ENCODE assay signal across 1 cellular context in genomic region chr5:124738751-124739559, GRCh38.
TF ChIP-seq lines count a peak whose summit lies in the region.

No MANE protein-coding gene starts in this region.

TF ChIP-seq in HEK293, 187 proteins besides CTCF, POLR2A, EP300 and RAD21 (continued from another document and continues in another):
- TF ChIP-seq ZNF561 (tag by site-specific recombination; IDR thresholded peaks at IDR 0.05; ENCODE audit: borderline replicate concordance) = no peak
- no peak for TF ChIP-seq ATF2 (tag by site-specific recombination; IDR thresholded peaks at IDR 0.05; ENCODE audit: low read depth)
- TF ChIP-seq ZNF488 (tag by site-specific recombination; IDR thresholded peaks at IDR 0.05) = no peak; the same call in 1 of the 2 replicates
- TF ChIP-seq ZNF621 (tag by site-specific recombination; IDR thresholded peaks at IDR 0.05) = no peak
- no peak for TF ChIP-seq ZNF555 (tag by site-specific recombination; conservative IDR thresholded peaks at IDR 0.05)
- no peak for TF ChIP-seq ZNF221 (tag by site-specific recombination; IDR thresholded peaks at IDR 0.05; ENCODE audit: borderline replicate concordance)
- TF ChIP-seq ZNF777 (tag by site-specific recombination; IDR thresholded peaks at IDR 0.05; ENCODE audit: borderline replicate concordance) = no peak
- TF ChIP-seq ZNF146 (tag by site-specific recombination; IDR thresholded peaks at IDR 0.05) = no peak
- no peak for TF ChIP-seq MZF1 (tag by site-specific recombination; IDR thresholded peaks at IDR 0.05; ENCODE audit: borderline replicate concordance)
- peak; percentile 37 for TF ChIP-seq PRDM4 (tag by site-specific recombination; IDR thresholded peaks at IDR 0.05)
- no peak for TF ChIP-seq ZNF140 (tag by site-specific recombination; IDR thresholded peaks at IDR 0.05)
- no peak for TF ChIP-seq ZNF416 (tag by site-specific recombination; IDR thresholded peaks at IDR 0.05)
- no peak for TF ChIP-seq ZNF174 (tag by site-specific recombination; IDR thresholded peaks at IDR 0.05)
- TF ChIP-seq ZNF133 (tag by site-specific recombination; IDR thresholded peaks at IDR 0.05) = no peak
- no peak for TF ChIP-seq ZNF707 (tag by site-specific recombination; IDR thresholded peaks at IDR 0.05)
- TF ChIP-seq ZNF549 (tag by site-specific recombination; IDR thresholded peaks at IDR 0.05) = no peak
- 0 out of 2 replicates have a peak, but pooled peaks have one; percentile 22 for TF ChIP-seq ZBTB8A (tag by site-specific recombination; IDR thresholded peaks at IDR 0.05)
- no peak for TF ChIP-seq ZNF324 (tag by site-specific recombination; IDR thresholded peaks at IDR 0.05)
- TF ChIP-seq ZNF747 (tag by site-specific recombination; IDR thresholded peaks at IDR 0.05) = no peak
- TF ChIP-seq SALL2 (tag by site-specific recombination; IDR thresholded peaks at IDR 0.05; ENCODE audit: borderline replicate concordance) = no peak
- TF ChIP-seq ZBTB48 (tag by site-specific recombination; IDR thresholded peaks at IDR 0.05) = 0 out of 2 replicates have a peak, but pooled peaks have one; percentile 29
- no peak for TF ChIP-seq EGR2 (tag by site-specific recombination; IDR thresholded peaks at IDR 0.05; ENCODE audit: low read depth)
- TF ChIP-seq REPIN1 (tag by site-specific recombination; IDR thresholded peaks at IDR 0.05; ENCODE audit: low read depth) = no peak
- no peak for TF ChIP-seq ZNF239 (tag by site-specific recombination; IDR thresholded peaks at IDR 0.05)
- TF ChIP-seq ZNF501 (tag by site-specific recombination; IDR thresholded peaks at IDR 0.05) = peak; percentile 27; the same call in 1 of the 2 replicates
- TF ChIP-seq BCL11A (tag by site-specific recombination; IDR thresholded peaks at IDR 0.05; ENCODE audit: low read depth) = no peak
- no peak for TF ChIP-seq ZNF785 (tag by site-specific recombination; IDR thresholded peaks at IDR 0.05)
- no peak for TF ChIP-seq ZNF645 (tag by site-specific recombination; IDR thresholded peaks at IDR 0.05)
- no peak for TF ChIP-seq ZNF48 (tag by site-specific recombination; IDR thresholded peaks at IDR 0.05)
- no peak for TF ChIP-seq REST (tag by site-specific recombination; IDR thresholded peaks at IDR 0.05)
- TF ChIP-seq ZNF692 (tag by site-specific recombination; IDR thresholded peaks at IDR 0.05) = no peak
- TF ChIP-seq HIC1 (tag by site-specific recombination; IDR thresholded peaks at IDR 0.05) = no peak; the same call in 1 of the 2 replicates
- TF ChIP-seq ZBTB17 (tag by site-specific recombination; IDR thresholded peaks at IDR 0.05) = peak; percentile 69
- no peak for TF ChIP-seq ZNF223 (tag by site-specific recombination; IDR thresholded peaks at IDR 0.05)
- TF ChIP-seq MEIS1 (CRISPR knock-in tag; IDR thresholded peaks at IDR 0.05; ENCODE audit: borderline replicate concordance) = no peak
- TF ChIP-seq KLF17 (tag by site-specific recombination; IDR thresholded peaks at IDR 0.05) = no peak
- TF ChIP-seq KLF7 (tag by site-specific recombination; IDR thresholded peaks at IDR 0.05; ENCODE audit: borderline replicate concordance) = no peak
- TF ChIP-seq ZNF830 (tag by site-specific recombination; IDR thresholded peaks at IDR 0.05; ENCODE audit: low read depth) = no peak
- TF ChIP-seq ZNF202 (tag by site-specific recombination; IDR thresholded peaks at IDR 0.05; ENCODE audit: borderline replicate concordance) = no peak
- no peak for TF ChIP-seq ZNF132 (tag by site-specific recombination; IDR thresholded peaks at IDR 0.05; ENCODE audit: borderline replicate concordance)
- no peak for TF ChIP-seq ZBTB6 (tag by site-specific recombination; IDR thresholded peaks at IDR 0.05)
- TF ChIP-seq KLF16 (tag by site-specific recombination; IDR thresholded peaks at IDR 0.05) = no peak
- no peak for TF ChIP-seq TRIM28 (IDR thresholded peaks at IDR 0.05; ENCODE audit: borderline replicate concordance, low read length)
- no peak for TF ChIP-seq ZNF37A (tag by site-specific recombination; IDR thresholded peaks at IDR 0.05)
- TF ChIP-seq ZNF521 (tag by site-specific recombination; IDR thresholded peaks at IDR 0.05) = no peak
- no peak for TF ChIP-seq ZNF571 (tag by site-specific recombination; IDR thresholded peaks at IDR 0.05)
- TF ChIP-seq ZNF292 (tag by site-specific recombination; IDR thresholded peaks at IDR 0.05; ENCODE audit: borderline replicate concordance, low read depth) = no peak
- no peak for TF ChIP-seq ZNF184 (tag by site-specific recombination; IDR thresholded peaks at IDR 0.05)
- TF ChIP-seq ZNF148 (tag by site-specific recombination; IDR thresholded peaks at IDR 0.05; ENCODE audit: borderline replicate concordance) = no peak
- peak; percentile 72 for TF ChIP-seq ZNF843 (tag by site-specific recombination; IDR thresholded peaks at IDR 0.05)
- TF ChIP-seq ZNF114 (tag by site-specific recombination; IDR thresholded peaks at IDR 0.05) = no peak
